12 cellular contexts compared by ENCODE assay signal in genomic region chr10:96840841-96841518, GRCh38. TPM values are rescaled to one million over a fixed set of nuclear protein-coding genes. Genes with fewer than 3 reads are reported as not detected.
DNase-seq lines count a peak whose midpoint lies in the region; ATAC-seq and TF ChIP-seq lines count a peak whose summit lies in the region.
"Had no signal": no experiment of that assay in that cellular context is flagged by ENCODE, and none has a peak within 500 bp of the region (broad histone marks: within the 10 kb centered on the region; RNA-seq: fewer than 3 reads in every experiment).

No MANE protein-coding gene starts in this region.

- no peaks in the 10 kb centered on the region for H3K27me3 Mint-ChIP-seq in type B pancreatic cell

- DNase-seq in left ventricle myocardium superior (no peak), Right ventricle myocardium inferior (ENCODE audit: missing footprints) (no peak), fibroblast of villous mesenchyme (ENCODE audit: low read depth) (peak; percentile 65), type B pancreatic cell (ENCODE audit: extremely low spot score, unreplicated experiment) (no peak), cerebellar nuclear complex (lab: John Stamatoyannopoulos, UW) (no peak), lower leg skin (ENCODE audit: low spot score in 2 of 2) (no peak)
- DNase-seq: activated naive CD4-positive, alpha-beta T cell; C1 segment of cervical spinal cord; NCI-H1092 treated with DMSO at 0.1 percent for 48 hours; SW 1271 had no signal

- ATAC-seq in left ventricle myocardium superior (peak; percentile 19), Right ventricle myocardium inferior (no peak), SK-N-SH treated with all-trans-retinoic acid at 6 μM for 48 hours (peak; percentile 60), HG02571 (IDR thresholded peaks at IDR 0.05; ENCODE audit: unreplicated experiment) (no peak)

- TF ChIP-seq POLR2A in lower leg skin (IDR thresholded peaks at IDR 0.05) = no peak

- H3K9me3 Mint-ChIP-seq in type B pancreatic cell = no peaks in the 10 kb centered on the region

- peak overlapping the region; percentile 44 for H3K4me3 Mint-ChIP-seq in type B pancreatic cell

- TF ChIP-seq CTCF in fibroblast of villous mesenchyme (IDR thresholded peaks at IDR 0.05; ENCODE audit: insufficient read depth, low read depth, low read length) (no peak), type B pancreatic cell (conservative IDR thresholded peaks at IDR 0.05) (no peak), lower leg skin (IDR thresholded peaks at IDR 0.05) (no peak)

- H3K4me1 Mint-ChIP-seq in type B pancreatic cell (ENCODE audit: unreplicated experiment) = peaks cover 38% of the 10 kb centered on the region

- peaks cover 19% of the 10 kb centered on the region for H3K36me3 Mint-ChIP-seq in type B pancreatic cell

- intact Hi-C loops in left ventricle myocardium superior (cut with micrococcal nuclease) = no loop called here
- intact Hi-C loops in Right ventricle myocardium inferior (cut with DNase I) = no loop called here
- intact Hi-C loops in lower leg skin (cut with DNase I; ENCODE audit: low total_unique reads) = no loop called here

- H3K4me3 ChIP-seq in fibroblast of villous mesenchyme (ENCODE audit: low read depth, low read length) (no peak overlapping the region), lower leg skin (ENCODE audit: low read depth, poor library complexity, severe bottlenecking) (no peak overlapping the region)

- 73% methylated on average over 7 of the region's 7 CpGs for WGBS in lower leg skin, 2 donors

- no peak overlapping the region for H3K27ac Mint-ChIP-seq in type B pancreatic cell

TF ChIP-seq in SK-N-SH treated with all-trans-retinoic acid at 6 μM for 48 hours, 23 proteins besides CTCF, POLR2A, EP300 and RAD21:
- no peak for TF ChIP-seq ZFP30 (CRISPR knock-in tag; IDR thresholded peaks at IDR 0.05)
- no peak for TF ChIP-seq PPARA (CRISPR knock-in tag; IDR thresholded peaks at IDR 0.05; ENCODE audit: borderline replicate concordance)
- no peak for TF ChIP-seq TSHZ2 (CRISPR knock-in tag; IDR thresholded peaks at IDR 0.05)
- TF ChIP-seq OSR1 (CRISPR knock-in tag; IDR thresholded peaks at IDR 0.05) = no peak
- no peak for TF ChIP-seq ZNF8 (CRISPR knock-in tag; IDR thresholded peaks at IDR 0.05)
- no peak for TF ChIP-seq RARB (CRISPR knock-in tag; IDR thresholded peaks at IDR 0.05)
- no peak for TF ChIP-seq ZNF565 (CRISPR knock-in tag; conservative IDR thresholded peaks at IDR 0.05; ENCODE audit: low read depth)
- TF ChIP-seq ARNTL (CRISPR knock-in tag; IDR thresholded peaks at IDR 0.05; ENCODE audit: borderline replicate concordance, low read depth) = no peak
- no peak for TF ChIP-seq ZNF70 (CRISPR knock-in tag; IDR thresholded peaks at IDR 0.05)
- no peak for TF ChIP-seq ZC3H10 (CRISPR knock-in tag; IDR thresholded peaks at IDR 0.05)
- TF ChIP-seq CSDC2 (CRISPR knock-in tag; IDR thresholded peaks at IDR 0.05) = no peak
- no peak for TF ChIP-seq CREB5 (CRISPR knock-in tag; IDR thresholded peaks at IDR 0.05; ENCODE audit: low read depth)
- no peak for TF ChIP-seq CSRNP3 (CRISPR knock-in tag; IDR thresholded peaks at IDR 0.05)
- no peak for TF ChIP-seq ISL1 (CRISPR knock-in tag; IDR thresholded peaks at IDR 0.05)
- no peak for TF ChIP-seq POU6F1 (CRISPR knock-in tag; IDR thresholded peaks at IDR 0.05; ENCODE audit: borderline replicate concordance, low read depth)
- no peak for TF ChIP-seq BACH2 (CRISPR knock-in tag; IDR thresholded peaks at IDR 0.05; ENCODE audit: borderline replicate concordance)
- TF ChIP-seq TCF4 (CRISPR knock-in tag; IDR thresholded peaks at IDR 0.05; ENCODE audit: borderline replicate concordance) = no peak
- no peak for TF ChIP-seq SNAI2 (CRISPR knock-in tag; IDR thresholded peaks at IDR 0.05)
- no peak for TF ChIP-seq PATZ1 (CRISPR knock-in tag; IDR thresholded peaks at IDR 0.05; ENCODE audit: borderline replicate concordance)
- no peak for TF ChIP-seq GLIS3 (CRISPR knock-in tag; IDR thresholded peaks at IDR 0.05)

RNA-seq across cellular contexts. Expression of gene LCOR, which starts 8.9 kb away (rescaled TPM):
- total RNA-seq in left ventricle myocardium superior = 19.8 TPM
- total RNA-seq in Right ventricle myocardium inferior = 21.7 TPM
- total RNA-seq in fibroblast of villous mesenchyme = 31.6 and 58.7 TPM in 2 replicates
- 53.6 and 55.1 TPM in 2 replicates for total RNA-seq in type B pancreatic cell (ENCODE audit: low replicate concordance)
- total RNA-seq in lower leg skin = 10 to 100 TPM; 12.5 to 22.0 (median 14.9) TPM

Comparison
In these comparisons a context has a peak if more than half of its experiments do, and no peak if none do; other contexts are left out.
1. ATAC-seq: peak in left ventricle myocardium superior (single experiment) and SK-N-SH treated with all-trans-retinoic acid at 6 μM for 48 hours (single experiment); none in Right ventricle myocardium inferior (single experiment) and HG02571 (single experiment).